Comparison of ENCODE assay signal across 28 cellular contexts in the genomic region with DNA sequence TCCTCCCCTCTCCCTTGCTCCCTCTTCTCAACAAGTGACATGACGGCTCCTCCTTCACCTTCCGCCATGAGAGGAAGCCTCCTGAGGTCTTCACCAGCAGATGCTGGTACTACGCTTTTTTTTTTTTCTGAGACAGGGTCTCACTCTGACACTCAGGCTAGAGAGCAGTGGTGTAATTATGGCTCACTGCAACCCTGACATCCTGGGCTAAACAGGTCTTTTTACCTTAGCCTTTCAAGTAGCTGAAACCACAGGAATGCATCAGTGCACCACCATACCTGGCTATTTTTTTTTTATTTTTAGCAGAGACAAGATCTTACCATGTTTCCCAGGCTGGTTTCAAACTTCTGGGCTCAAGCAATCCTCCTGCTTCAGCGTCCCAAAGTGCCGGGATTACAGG. TPM values are rescaled to one million over a fixed set of nuclear protein-coding genes. Genes with fewer than 3 reads are reported as not detected.
DNase-seq lines count a peak whose midpoint lies in the region; FAIRE-seq and TF ChIP-seq lines count a peak whose summit lies in the region.
"Had no signal": no experiment of that assay in that cellular context is flagged by ENCODE, and none has a peak within 500 bp of the region (broad histone marks: within the 10 kb centered on the region; RNA-seq: fewer than 3 reads in every experiment).

No MANE protein-coding gene starts in this region.

- dilution Hi-C loops in keratinocyte (cut with MboI; ENCODE audit: extremely low pct_ligation_motif_present, low sequenced_read_pairs): no loop called here

- TF ChIP-seq POLR2A in GM12892 (IDR thresholded peaks at IDR 0.05; ENCODE audit: low read depth, low read length): no peak

- H3K9ac ChIP-seq in keratinocyte (ENCODE audit: control insufficient read depth, extremely low read depth, insufficient read depth, low read length): no peak overlapping the region

- H2AFZ ChIP-seq in keratinocyte (ENCODE audit: control insufficient read depth, low read length): no peak overlapping the region

- in situ Hi-C loops in GM13976 (cut with MboI; ENCODE audit: low sequenced_read_pairs, unreplicated experiment): no loop called here

- H3K4me2 ChIP-seq in keratinocyte (ENCODE audit: control insufficient read depth, extremely low read depth, insufficient read depth, low read depth, low read length): peak overlapping the region; percentile 32

- H3K79me2 ChIP-seq in keratinocyte (ENCODE audit: control insufficient read depth, insufficient read depth, low read length): no peaks in the 10 kb centered on the region

- H3K27ac ChIP-seq in VCaP (peak overlapping the region; percentile 96), keratinocyte (ENCODE audit: control insufficient read depth, insufficient read depth, low read length) (no peak overlapping the region)
- H3K27ac ChIP-seq: 22Rv1, Peyer's patch, SJCRH30 had no signal

- H3K4me3 ChIP-seq in keratinocyte (ENCODE audit: control insufficient read depth in 2 of 3, extremely low read depth in 1 of 3, insufficient read depth in 2 of 3, low read depth in 1 of 3, low read length in 3 of 3): no peak overlapping the region
- H3K4me3 ChIP-seq: MG63, Peyer's patch, SJCRH30 had no signal

- no peaks in the 10 kb centered on the region for H3K36me3 ChIP-seq in keratinocyte (ENCODE audit: control insufficient read depth in 2 of 2, extremely low read depth in 1 of 2, insufficient read depth in 2 of 2, low read length in 2 of 2)
- H3K36me3 ChIP-seq: MG63, Peyer's patch, SJCRH30 had no signal

- no peak for FAIRE-seq in keratinocyte (lab: Jason Lieb, UNC)
- no peak for FAIRE-seq in GM12892 (lab: Jason Lieb, UNC)
- FAIRE-seq: GM12891, GM19239, H1, HTR-8/SVneo had no signal

- H3K9me3 ChIP-seq in keratinocyte (ENCODE audit: control insufficient read depth, low read depth, low read length): no peaks in the 10 kb centered on the region
- H3K9me3 ChIP-seq: MG63, Peyer's patch, SJCRH30 had no signal

- no peaks in the 10 kb centered on the region for H3K9me1 ChIP-seq in keratinocyte (ENCODE audit: control insufficient read depth, extremely low read depth, insufficient read depth, low read length)

- H3K27me3 ChIP-seq in keratinocyte (ENCODE audit: control insufficient read depth, extremely low read depth, insufficient read depth, low read length): no peaks in the 10 kb centered on the region
- H3K27me3 ChIP-seq: MG63, Peyer's patch, SJCRH30 had no signal

- no peaks in the 10 kb centered on the region for H4K20me1 ChIP-seq in keratinocyte (ENCODE audit: control insufficient read depth, extremely low read depth, insufficient read depth, low read length)

- peak; percentile 25 for DNase-seq in DMS53 (lab: John Stamatoyannopoulos, UW)
- DNase-seq in DMS53 treated with DMSO at 0.1 percent for 48 hours (lab: John Stamatoyannopoulos, UW; ENCODE audit: unreplicated experiment): no peak
- DNase-seq in keratinocyte (ENCODE audit: low read depth, low spot score): no peak
- DNase-seq in GM12892 (ENCODE audit: insufficient read length): no peak
- DNase-seq in stimulated activated CD4-positive, alpha-beta T cell treated with anti-CD3 and anti-CD28 coated beads, Interleukin-4, amount 100 ng/mL, for 4 hours: no peak
- no peak for DNase-seq in GM13976 (ENCODE audit: low spot score)
- DNase-seq: CD8-positive, alpha-beta memory T cell; DMS153; EL; GDM1; HCEC 1CT; KBM-7; MG63; NCI-H1417; NCI-H1694; NCI-H2081; NCI-H2171; NCI-H226; NCI-H510A; NCI-H69; Peyer's patch; SJCRH30 had no signal

- peaks cover 42% of the 10 kb centered on the region for H3K4me1 ChIP-seq in keratinocyte (ENCODE audit: control insufficient read depth, extremely low read depth, insufficient read depth, low read length)
- H3K4me1 ChIP-seq: Peyer's patch had no signal

- no peak for TF ChIP-seq CTCF in VCaP (conservative IDR thresholded peaks at IDR 0.05)
- no peak for TF ChIP-seq CTCF in keratinocyte (optimal IDR thresholded peaks at IDR 0.05 in 1 of 3, IDR thresholded peaks at IDR 0.05 in 1 of 3, conservative IDR thresholded peaks at IDR 0.05 in 1 of 3; ENCODE audit: extremely low read depth in 1 of 3, insufficient read depth in 2 of 3, low read length in 3 of 3)
- no peak for TF ChIP-seq CTCF in GM13976 (IDR thresholded peaks at IDR 0.05; ENCODE audit: borderline replicate concordance, control extremely low read depth, extremely low read depth, insufficient read depth, missing control alignments)

RNA-seq across cellular contexts. Expression of a gene that starts 43.6 kb away (rescaled TPM):
- polyA plus RNA-seq in keratinocyte: 83.8 to 166 TPM (median 156 TPM) in 3 replicates
- 67.7 TPM for polyA plus RNA-seq in keratinocyte (2011; ENCODE audit: low read depth)
- polyA plus RNA-seq in keratinocyte (2011; cell fraction: cytosol; rRNA removed): 129 and 166 TPM in 2 replicates
- 90.3 and 111 TPM in 2 replicates for polyA plus RNA-seq in keratinocyte (2011; cell fraction: nucleus; rRNA removed)
- polyA plus RNA-seq in keratinocyte (2012; ENCODE audit: low replicate concordance): 144 and 181 TPM in 2 replicates
- 82.8 to 595 TPM (median 103 TPM) in 3 replicates for polyA minus RNA-seq in keratinocyte
- 172 TPM for polyA minus RNA-seq in keratinocyte (2011; cell fraction: cytosol; rRNA and poly(A)+ RNA removed)
- polyA minus RNA-seq in keratinocyte (2011; cell fraction: nucleus; rRNA and poly(A)+ RNA removed): 39.4 and 48.7 TPM in 2 replicates
- 126 TPM for polyA plus RNA-seq in GM12892 (2012; ENCODE audit: missing spikeins)

RNA-seq across cellular contexts. Expression of a gene that starts 43.7 kb away (rescaled TPM):
- polyA plus RNA-seq in keratinocyte: 68.9 to 96.1 TPM (median 76.2 TPM) in 3 replicates
- polyA plus RNA-seq in keratinocyte (2011; ENCODE audit: low read depth): 9.9 TPM
- polyA plus RNA-seq in keratinocyte (2011; cell fraction: cytosol; rRNA removed): 74.0 and 89.5 TPM in 2 replicates
- 63.0 and 64.9 TPM in 2 replicates for polyA plus RNA-seq in keratinocyte (2011; cell fraction: nucleus; rRNA removed)
- polyA plus RNA-seq in keratinocyte (2012; ENCODE audit: low replicate concordance): 55.3 and 58.4 TPM in 2 replicates
- 40.1 to 45.6 TPM (median 43.1 TPM) in 3 replicates for polyA minus RNA-seq in keratinocyte
- 18.6 TPM for polyA minus RNA-seq in keratinocyte (2011; cell fraction: cytosol; rRNA and poly(A)+ RNA removed)
- 9.5 and 17.2 TPM in 2 replicates for polyA minus RNA-seq in keratinocyte (2011; cell fraction: nucleus; rRNA and poly(A)+ RNA removed)
- polyA plus RNA-seq in GM12892 (2012; ENCODE audit: missing spikeins): 56.5 TPM
